ENCODE assay signal across 1 cellular context in genomic region chr1:3387401-3387800, GRCh38.
TF ChIP-seq lines count a peak whose summit lies in the region.

No MANE protein-coding gene starts in this region.

TF ChIP-seq in K562, 482 proteins besides CTCF, POLR2A, EP300 and RAD21:
- TF ChIP-seq MLX (CRISPR knock-in tag; conservative IDR thresholded peaks at IDR 0.05) (no peak), CBX2 (IDR thresholded peaks at IDR 0.05; ENCODE audit: insufficient read depth, low read length, poor library complexity, severe bottlenecking) (peak; percentile 52), ZNF830 (CRISPR knock-in tag; IDR thresholded peaks at IDR 0.05) (no peak)
